In the genomic region with DNA sequence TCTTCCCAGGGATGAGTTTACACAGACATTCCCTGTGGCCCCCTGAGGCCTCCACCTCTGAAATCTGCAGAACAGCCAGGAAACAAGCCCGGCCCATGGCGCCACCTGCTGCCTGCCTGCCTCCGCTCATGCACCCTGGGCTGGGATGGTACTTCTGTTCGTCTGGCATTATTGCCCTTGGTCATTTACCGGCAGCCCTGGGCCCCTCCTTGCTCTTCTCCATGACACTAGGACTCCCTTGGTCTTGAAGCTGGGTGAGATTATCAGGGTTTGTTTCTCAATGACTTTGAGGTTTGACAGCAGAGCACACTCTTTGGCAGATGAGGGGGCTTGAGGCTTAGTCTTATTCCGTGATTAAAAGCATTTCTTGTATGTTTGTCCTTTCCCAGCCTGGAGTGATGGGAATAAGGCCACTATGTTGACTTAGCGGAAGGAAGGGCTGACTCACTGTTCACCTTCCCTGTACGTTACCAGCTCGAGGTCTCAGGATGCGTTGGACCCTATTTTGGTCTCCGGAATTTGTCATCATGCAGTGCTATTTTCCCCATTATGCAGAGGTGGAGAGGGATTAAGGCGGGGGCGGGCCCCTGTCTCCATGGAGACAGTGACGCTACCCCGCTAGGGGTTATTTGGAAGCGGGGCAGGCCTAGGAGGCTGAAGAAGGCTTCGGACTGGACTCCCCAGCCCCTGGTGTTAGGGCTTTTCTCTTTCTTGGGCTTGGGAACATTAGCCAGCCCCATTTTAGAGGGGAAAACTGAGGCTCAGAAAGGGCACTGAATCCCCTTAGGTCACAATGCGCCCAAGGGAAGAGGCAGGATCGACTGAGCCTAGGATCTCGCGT, we compare ENCODE assay signal across 8 cellular contexts. TPM values are rescaled to one million over a fixed set of nuclear protein-coding genes. Genes with fewer than 3 reads are reported as not detected.
A peak's percentile ranks its signal among the peaks of the same experiment; 100 is the strongest.
DNase-seq lines count a peak whose midpoint lies in the region; ATAC-seq and TF ChIP-seq lines count a peak whose summit lies in the region.

No MANE protein-coding gene starts in this region.

- CTCF ChIA-PET in PC-9 (lab: Charles Lee), result interaction anchor here (0.6 kb wide), 3 partner anchors 26 to 852 kb away, joined by 3 to 5 read pairs (median 3); no protein-coding TSS in a partner anchor
- CTCF ChIA-PET in naive thymus-derived CD4-positive, alpha-beta T cell (lab: Charles Lee), result interaction anchor here (0.7 to 1.3 kb wide), 6 partner anchors 9 to 82 kb away, joined by 3 to 6 read pairs (median 4); no protein-coding TSS in a partner anchor

- TSS peak; percentile 90 for BruUV-seq in PC-9 (replicated peaks; lab: Mats Ljungman, UMichigan)

- no peaks in the 10 kb centered on the region for H3K9me3 Mint-ChIP-seq in naive thymus-derived CD4-positive, alpha-beta T cell
- H3K9me3 Mint-ChIP-seq in stimulated activated naive B cell treated with anti-CD40 and anti-IgM and Interleukin-4, amounts not matched to agents 10 μg/mL and 1 μg/mL and 100 μg/mL, for 72 hours, result no peaks in the 10 kb centered on the region

- POLR2A ChIA-PET in PC-9 (lab: Charles Lee; ENCODE audit: unreplicated experiment), result interaction anchor here (0.6 to 0.7 kb wide), 5 partner anchors 84 to 500 kb away, joined by 3 to 6 read pairs (median 4); partner anchors contain the start of gene ZNF384
- POLR2A ChIA-PET in naive thymus-derived CD4-positive, alpha-beta T cell (lab: Charles Lee), result interaction anchor here (1.2 to 1.4 kb wide), 3 partner anchors 316 to 744 kb away, joined by 3 to 5 read pairs (median 3); partner anchors contain the start of gene SPSB2

- no peaks in the 10 kb centered on the region for H3K27me3 Mint-ChIP-seq in naive thymus-derived CD4-positive, alpha-beta T cell
- H3K27me3 Mint-ChIP-seq in stimulated activated naive B cell treated with anti-CD40 and anti-IgM and Interleukin-4, amounts not matched to agents 10 μg/mL and 1 μg/mL and 100 μg/mL, for 72 hours, result no peaks in the 10 kb centered on the region

- H3K36me3 ChIP-seq in HUES48 (ENCODE audit: control insufficient read depth, insufficient read depth, low read length), result peaks cover 26% of the 10 kb centered on the region
- H3K36me3 ChIP-seq in PC-9 (ENCODE audit: low read depth), result peaks cover 24% of the 10 kb centered on the region; the same call in 1 of the 2 replicates
- peaks cover 0 to 20% (median 0%) of the 10 kb centered on the region in 3 experiments for H3K36me3 ChIP-seq in naive thymus-derived CD4-positive, alpha-beta T cell (ENCODE audit: control insufficient read depth in 2 of 3, insufficient read depth in 3 of 3, low read length in 3 of 3)

- H3K4me1 ChIP-seq in HUES48 (ENCODE audit: control insufficient read depth, insufficient read depth, low read length) (peaks cover 15% of the 10 kb centered on the region), PC-9 (replicated peaks; ENCODE audit: insufficient read depth) (peaks cover 23% of the 10 kb centered on the region)
- H3K4me1 ChIP-seq in naive thymus-derived CD4-positive, alpha-beta T cell (ENCODE audit: control insufficient read depth in 2 of 2, insufficient read depth in 2 of 2, low read length in 2 of 2), result peaks cover 10 to 28% of the 10 kb centered on the region in 2 donors

- DNase-seq in CMK (ENCODE audit: low read depth) (peak; percentile 33), PC-9 (peak; percentile 64 to 86), fibroblast of mammary gland (ENCODE audit: low read depth) (peak; percentile 74)
- DNase-seq in activated T-helper 1 cell treated with anti-CD3 and anti-CD28 coated beads, Interleukin-2, amount 50 U/mL, for 16 hours (ENCODE audit: low read depth in 1 of 2, low spot score in 1 of 2), result peak; percentile 25 to 31
- DNase-seq in naive thymus-derived CD4-positive, alpha-beta T cell, result peak; percentile 34 to 64 (median 58)
- DNase-seq in stimulated activated naive B cell treated with anti-CD40 and anti-IgM and Interleukin-4, amounts not matched to agents 10 μg/mL and 1 μg/mL and 100 μg/mL, for 72 hours, result peak; percentile 51

- peak overlapping the region; percentile 93 for H3K4me2 ChIP-seq in PC-9

- H3K27me3 ChIP-seq in HUES48 (ENCODE audit: control insufficient read depth, insufficient read depth, low read length), result no peaks in the 10 kb centered on the region
- H3K27me3 ChIP-seq in PC-9 (ENCODE audit: insufficient read depth, low read depth), result no peaks in the 10 kb centered on the region; the same call in 1 of the 2 replicates
- H3K27me3 ChIP-seq in naive thymus-derived CD4-positive, alpha-beta T cell (ENCODE audit: control insufficient read depth in 2 of 2, insufficient read depth in 2 of 2, low read length in 2 of 2), result no peaks in the 10 kb centered on the region

- intact Hi-C loops in PC-9 (cut with micrococcal nuclease; ENCODE audit: unreplicated experiment), result loop anchor here (1.0 to 5.0 kb wide), 7 partner anchors 46 to 319 kb away; partner anchors contain the start of genes ATN1, C12orf57, C1S and LPCAT3
- intact Hi-C loops in naive thymus-derived CD4-positive, alpha-beta T cell (cut with micrococcal nuclease), result loop anchor here (1.0 to 5.0 kb wide), 19 partner anchors 26 to 1509 kb away; partner anchors contain the start of genes LPCAT3 (in 2 of the 2), NECAP1 (in 2 of the 2), CDCA3 (in 1 of the 2) and CLSTN3 (in 1 of the 2)

- ATAC-seq in GM21367 (IDR thresholded peaks at IDR 0.05; ENCODE audit: unreplicated experiment), result peak; percentile 32
- ATAC-seq in naive thymus-derived CD4-positive, alpha-beta T cell, result peak; percentile 40
- peak; percentile 51 to 60 for ATAC-seq in stimulated activated naive B cell treated with anti-CD40 and anti-IgM and Interleukin-4, amounts not matched to agents 10 μg/mL and 1 μg/mL and 100 μg/mL, for 72 hours (replicated peaks)

- H3K36me3 Mint-ChIP-seq in naive thymus-derived CD4-positive, alpha-beta T cell, result peaks cover 0 to 12% (median 8%) of the 10 kb centered on the region in 5 donors
- peaks cover 8 to 17% of the 10 kb centered on the region in 2 donors for H3K36me3 Mint-ChIP-seq in stimulated activated naive B cell treated with anti-CD40 and anti-IgM and Interleukin-4, amounts not matched to agents 10 μg/mL and 1 μg/mL and 100 μg/mL, for 72 hours

- no peak overlapping the region for H3K9ac ChIP-seq in HUES48 (ENCODE audit: low read depth, low read length)

- H3K9me3 ChIP-seq in HUES48 (ENCODE audit: control insufficient read depth, insufficient read depth, low read length) (no peaks in the 10 kb centered on the region), PC-9 (ENCODE audit: insufficient read depth, low read depth) (no peaks in the 10 kb centered on the region)
- no peaks in the 10 kb centered on the region for H3K9me3 ChIP-seq in naive thymus-derived CD4-positive, alpha-beta T cell (ENCODE audit: control insufficient read depth in 2 of 3, low read length in 3 of 3)

- H3K4me3 ChIP-seq in HUES48 (ENCODE audit: low read depth, low read length) (peak overlapping the region; percentile 79), PC-9 (peak overlapping the region; percentile 73), fibroblast of mammary gland (ENCODE audit: control insufficient read depth, low read depth, low read length) (peak overlapping the region; percentile 86)
- H3K4me3 ChIP-seq in naive thymus-derived CD4-positive, alpha-beta T cell (ENCODE audit: low read length), result peak overlapping the region; percentile 89

- no peaks in the 10 kb centered on the region for H3K9me2 ChIP-seq in PC-9 (ENCODE audit: insufficient read depth)

- H4K20me1 ChIP-seq in PC-9 (ENCODE audit: insufficient read depth), result no peaks in the 10 kb centered on the region

- H3K4me1 Mint-ChIP-seq in naive thymus-derived CD4-positive, alpha-beta T cell, result peaks cover 18 to 48% (median 39%) of the 10 kb centered on the region in 7 donors
- peaks cover 24 to 47% of the 10 kb centered on the region in 2 donors for H3K4me1 Mint-ChIP-seq in stimulated activated naive B cell treated with anti-CD40 and anti-IgM and Interleukin-4, amounts not matched to agents 10 μg/mL and 1 μg/mL and 100 μg/mL, for 72 hours

- TF ChIP-seq CTCF in PC-9 (conservative IDR thresholded peaks at IDR 0.05) (peak; percentile 81), fibroblast of mammary gland (conservative IDR thresholded peaks at IDR 0.05; ENCODE audit: control insufficient read depth, insufficient read depth, low read depth, low read length) (peak; percentile 75)

- peak overlapping the region; percentile 69 for H3K27ac ChIP-seq in HUES48 (ENCODE audit: low read depth, low read length)
- peak overlapping the region; percentile 48 for H3K27ac ChIP-seq in PC-9
- peak overlapping the region; percentile 92 for H3K27ac ChIP-seq in naive thymus-derived CD4-positive, alpha-beta T cell (ENCODE audit: low read depth, low read length)

- H3F3A ChIP-seq in PC-9 (ENCODE audit: insufficient read depth, low read depth), result peaks cover 16% of the 10 kb centered on the region; the same call in 1 of the 2 replicates

- H2AFZ ChIP-seq in PC-9, result peak overlapping the region; percentile 99

- H3K79me2 ChIP-seq in PC-9 (ENCODE audit: low read depth), result peaks cover 30% of the 10 kb centered on the region

- peak overlapping the region; percentile 92 to 99 (median 97) for H3K4me3 Mint-ChIP-seq in naive thymus-derived CD4-positive, alpha-beta T cell
- H3K4me3 Mint-ChIP-seq in stimulated activated naive B cell treated with anti-CD40 and anti-IgM and Interleukin-4, amounts not matched to agents 10 μg/mL and 1 μg/mL and 100 μg/mL, for 72 hours, result peak overlapping the region; percentile 97 to 98

- peak overlapping the region; percentile 93 to 99 (median 98) for H3K27ac Mint-ChIP-seq in naive thymus-derived CD4-positive, alpha-beta T cell
- H3K27ac Mint-ChIP-seq in stimulated activated naive B cell treated with anti-CD40 and anti-IgM and Interleukin-4, amounts not matched to agents 10 μg/mL and 1 μg/mL and 100 μg/mL, for 72 hours, result peak overlapping the region; percentile 96

RNA-seq across cellular contexts. Expression of gene PEX5, which starts 0.7 kb away (rescaled TPM):
- 62.1 and 76.3 TPM in 2 replicates for total RNA-seq in PC-9 (2021)
- 10 to 100 TPM; 20.1 to 36.7 (median 24.4) TPM for total RNA-seq in naive thymus-derived CD4-positive, alpha-beta T cell
- polyA plus RNA-seq in naive thymus-derived CD4-positive, alpha-beta T cell, result 10 to 100 TPM; 17.3 to 26.6 TPM

RNA-seq across cellular contexts. Expression of gene CLSTN3, which starts 58.6 kb away (rescaled TPM):
- total RNA-seq in PC-9 (2021), result 111 and 153 TPM in 2 replicates
- total RNA-seq in naive thymus-derived CD4-positive, alpha-beta T cell, result 10 to 100 TPM; 20.2 to 76.3 (median 38.7) TPM
- polyA plus RNA-seq in naive thymus-derived CD4-positive, alpha-beta T cell, result 1 to 10 TPM; 1.1 to 4.9 TPM

Comparison
In these comparisons a context has a peak if more than half of its experiments do, and no peak if none do; other contexts are left out.
1. Peak in every context shown above with its lines: DNase-seq, ATAC-seq, H3K4me3 ChIP-seq and H3K27ac ChIP-seq.